8 cellular contexts compared by ENCODE assay signal in genomic region chr4:184448828-184449227, GRCh38. TPM values are rescaled to one million over a fixed set of nuclear protein-coding genes. Genes with fewer than 3 reads are reported as not detected.
DNase-seq lines count a peak whose midpoint lies in the region; ATAC-seq and TF ChIP-seq lines count a peak whose summit lies in the region.

No MANE protein-coding gene starts in this region.

- no peak overlapping the region for H3K4me3 ChIP-seq in body of pancreas
- H3K4me3 ChIP-seq in stomach = peak overlapping the region; percentile 26 to 41 (median 31)

- TF ChIP-seq POLR2A in body of pancreas (IDR thresholded peaks at IDR 0.05) (no peak), stomach (IDR thresholded peaks at IDR 0.05) (no peak)

- H3K27ac ChIP-seq in body of pancreas (peak overlapping the region in 2 of 4 donors; percentile 26 to 44), layer of hippocampus (ENCODE audit: low read depth, low read length) (peak overlapping the region; percentile 67), stomach (peak overlapping the region; percentile 63 to 85 (median 78))

- WGBS in body of pancreas, 2 donors = 60 to 70% methylated on average over 10 of the region's 10 CpGs
- WGBS in stomach, 5 donors = 25 to 72% (median 60%) methylated on average over 7 to 10 of the region's 10 CpGs

- no peak for TF ChIP-seq EP300 in stomach (IDR thresholded peaks at IDR 0.05)

- intact Hi-C loops in body of pancreas (cut with DNase I) = no loop called here
- intact Hi-C loops in stomach (cut with DNase I; ENCODE audit: low total_unique reads) = no loop called here

- H3K27me3 ChIP-seq in body of pancreas = no peaks in the 10 kb centered on the region
- H3K27me3 ChIP-seq in layer of hippocampus (ENCODE audit: control insufficient read depth, insufficient read depth, low read length) = no peaks in the 10 kb centered on the region
- H3K27me3 ChIP-seq in stomach = no peaks in the 10 kb centered on the region

- H3K36me3 ChIP-seq in body of pancreas (replicated peaks in 1 of 2; ENCODE audit: insufficient read depth in 1 of 2, low read depth in 2 of 2) (no peaks in the 10 kb centered on the region), stomach (peaks cover 0 to 7% (median 6%) of the 10 kb centered on the region in 4 donors)

- peak; percentile 78 for DNase-seq in LHCN-M2 (ENCODE audit: low read depth)
- peak in 2 of 4 donors; percentile 18 to 45 for DNase-seq in body of pancreas
- DNase-seq in stomach = no peak
- DNase-seq in NCI-H1436 treated with DMSO at 0.1 percent for 48 hours (lab: John Stamatoyannopoulos, UW) = no peak
- no peak for DNase-seq in NCI-H2081 (lab: John Stamatoyannopoulos, UW)

- no peak for TF ChIP-seq CTCF in body of pancreas (IDR thresholded peaks at IDR 0.05)
- no peak for TF ChIP-seq CTCF in stomach (IDR thresholded peaks at IDR 0.05)

- H3K9me3 ChIP-seq in body of pancreas (no peaks in the 10 kb centered on the region), stomach (no peaks in the 10 kb centered on the region)

- ATAC-seq in GM18511 (IDR thresholded peaks at IDR 0.05; ENCODE audit: unreplicated experiment) (peak; percentile 54), body of pancreas (peak; percentile 39), HG03095 (IDR thresholded peaks at IDR 0.05; ENCODE audit: unreplicated experiment) (no peak)

- H3K4me1 ChIP-seq in body of pancreas = peaks cover 26% of the 10 kb centered on the region
- H3K4me1 ChIP-seq in stomach = peaks cover 47 to 99% (median 82%) of the 10 kb centered on the region in 4 donors

RNA-seq across cellular contexts. Expression of gene IRF2, which starts 25.5 kb away (rescaled TPM):
- total RNA-seq in LHCN-M2 (2014; rRNA removed) (16.6 and 17.6 TPM in 2 replicates), body of pancreas (10 to 100 TPM; 12.5 to 14.5 TPM), stomach (100 to 1,000 TPM in 2 of 5 donors, 10 to 100 TPM in 2, 1 to 10 TPM in 1; 5.5 to 253 (median 45.4) TPM)
- 8.2 TPM for polyA plus RNA-seq in LHCN-M2 (2012)
- 10 to 100 TPM; 18.3 to 30.4 (median 20.4) TPM for polyA plus RNA-seq in stomach

Comparison
In these comparisons a context has a peak if more than half of its experiments do, and no peak if none do; other contexts are left out.
1. H3K4me3 ChIP-seq: peak in stomach (4 of 4); none in body of pancreas (0 of 2).